In the genomic region with DNA sequence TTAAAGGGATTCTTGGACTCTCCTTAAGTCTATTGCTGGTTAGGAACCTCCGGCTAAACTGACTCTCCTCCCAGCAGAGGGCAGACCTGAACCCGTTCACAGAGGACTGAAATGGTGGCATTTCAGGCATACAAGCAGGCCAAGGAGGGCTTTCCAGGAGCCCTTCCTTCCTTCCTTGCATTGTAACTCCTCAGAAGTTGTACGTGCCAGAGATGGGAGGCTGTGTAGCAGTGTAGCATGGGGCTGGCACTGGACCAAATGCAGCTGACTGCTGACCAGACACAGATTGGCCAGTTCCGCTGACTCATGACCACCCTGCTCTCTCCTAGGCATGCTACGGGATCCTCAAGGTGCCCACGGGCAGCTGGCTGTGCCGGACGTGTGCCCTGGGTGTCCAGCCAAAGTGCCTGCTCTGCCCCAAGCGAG, we compare ENCODE assay signal across 9 cellular contexts. TPM values are rescaled to one million over a fixed set of nuclear protein-coding genes. Genes with fewer than 3 reads are reported as not detected.
DNase-seq lines count a peak whose midpoint lies in the region; ATAC-seq and TF ChIP-seq lines count a peak whose summit lies in the region.
"Had no signal": no experiment of that assay in that cellular context is flagged by ENCODE, and none has a peak within 500 bp of the region (broad histone marks: within the 10 kb centered on the region; RNA-seq: fewer than 3 reads in every experiment).

No MANE protein-coding gene starts in this region.

- TF ChIP-seq CTCF in epithelial cell of esophagus (IDR thresholded peaks at IDR 0.05; ENCODE audit: insufficient read depth, low read depth, low read length, missing control alignments) (peak; percentile 38), progenitor cell of endocrine pancreas (IDR thresholded peaks at IDR 0.05; ENCODE audit: unreplicated experiment) (peak; percentile 50)

- no peak for ATAC-seq in HG03378 (IDR thresholded peaks at IDR 0.05; ENCODE audit: unreplicated experiment)

- H3K27me3 Mint-ChIP-seq in progenitor cell of endocrine pancreas = no peaks in the 10 kb centered on the region
- H3K27me3 Mint-ChIP-seq in CD8-positive, alpha-beta memory T cell = no peaks in the 10 kb centered on the region
- H3K27me3 Mint-ChIP-seq: naive B cell had no signal

- H3K9me3 ChIP-seq in MG63 = no peaks in the 10 kb centered on the region
- no peaks in the 10 kb centered on the region for H3K9me3 ChIP-seq in CD8-positive, alpha-beta memory T cell (ENCODE audit: low read length)

- CTCF ChIA-PET in CD8-positive, alpha-beta memory T cell (lab: Charles Lee) = interaction anchor here (1.3 kb wide), 1 partner anchor 34 kb away, joined by 4 read pairs; no protein-coding TSS in a partner anchor

- H3K36me3 Mint-ChIP-seq in progenitor cell of endocrine pancreas (ENCODE audit: insufficient read depth) = peaks cover 3% of the 10 kb centered on the region
- peaks cover 0 to 86% (median 14%) of the 10 kb centered on the region in 3 donors for H3K36me3 Mint-ChIP-seq in CD8-positive, alpha-beta memory T cell

- no peak overlapping the region for H3K27ac ChIP-seq in CD8-positive, alpha-beta memory T cell (ENCODE audit: low read depth, low read length)

- H3K4me1 Mint-ChIP-seq in progenitor cell of endocrine pancreas (ENCODE audit: low read depth) = no peaks in the 10 kb centered on the region
- peaks cover 7 to 31% (median 10%) of the 10 kb centered on the region in 3 donors for H3K4me1 Mint-ChIP-seq in CD8-positive, alpha-beta memory T cell

- POLR2A ChIA-PET in CD8-positive, alpha-beta memory T cell (lab: Charles Lee) = no interaction called here

- peaks cover 83% of the 10 kb centered on the region for H3K36me3 ChIP-seq in MG63
- peaks cover 83% of the 10 kb centered on the region for H3K36me3 ChIP-seq in CD8-positive, alpha-beta memory T cell (ENCODE audit: insufficient read depth, low read length)

- H3K4me3 Mint-ChIP-seq in progenitor cell of endocrine pancreas (ENCODE audit: low read depth) = no peak overlapping the region
- H3K4me3 Mint-ChIP-seq in CD8-positive, alpha-beta memory T cell = no peak overlapping the region
- H3K4me3 Mint-ChIP-seq: naive B cell had no signal

- H3K27ac Mint-ChIP-seq in progenitor cell of endocrine pancreas = peak overlapping the region; percentile 5
- peak overlapping the region in 2 of 8 donors; percentile 7 to 86 for H3K27ac Mint-ChIP-seq in CD8-positive, alpha-beta memory T cell

- H3K4me3 ChIP-seq in MG63 = no peak overlapping the region
- no peak overlapping the region for H3K4me3 ChIP-seq in epithelial cell of esophagus (ENCODE audit: low read length)
- no peak overlapping the region for H3K4me3 ChIP-seq in CD8-positive, alpha-beta memory T cell (ENCODE audit: low read length)

- peak; percentile 60 for DNase-seq in DMS 273 (lab: John Stamatoyannopoulos, UW; ENCODE audit: unreplicated experiment)
- no peak for DNase-seq in DMS 273 treated with DMSO at 0.1 percent for 48 hours (lab: John Stamatoyannopoulos, UW)
- DNase-seq in MG63 = peak; percentile 74
- peak; percentile 33 for DNase-seq in epithelial cell of esophagus (ENCODE audit: low read depth)
- no peak for DNase-seq in progenitor cell of endocrine pancreas (ENCODE audit: low spot score, unreplicated experiment)
- no peak for DNase-seq in CD8-positive, alpha-beta memory T cell
- no peak for DNase-seq in GOT3 (lab: John Stamatoyannopoulos, UW)
- DNase-seq: naive B cell had no signal

- no peaks in the 10 kb centered on the region for H3K9me3 Mint-ChIP-seq in progenitor cell of endocrine pancreas (ENCODE audit: low read depth)
- no peaks in the 10 kb centered on the region for H3K9me3 Mint-ChIP-seq in CD8-positive, alpha-beta memory T cell

- H3K27me3 ChIP-seq in MG63 = no peaks in the 10 kb centered on the region
- no peaks in the 10 kb centered on the region for H3K27me3 ChIP-seq in CD8-positive, alpha-beta memory T cell (ENCODE audit: insufficient read depth, low read length, poor library complexity, severe bottlenecking)

- H3K4me1 ChIP-seq in CD8-positive, alpha-beta memory T cell (ENCODE audit: insufficient read depth, low read length) = peaks cover under 1% of the 10 kb centered on the region

RNA-seq across cellular contexts. Expression of a gene that starts 36.4 kb away (rescaled TPM):
- 42.0 and 47.4 TPM in 2 replicates for total RNA-seq in MG63 (2014; rRNA removed; shearing (Covaris generic); ENCODE audit: low replicate concordance)
- total RNA-seq in progenitor cell of endocrine pancreas = 6.7 and 7.8 TPM in 2 replicates
- total RNA-seq in CD8-positive, alpha-beta memory T cell = 100 to 1,000 TPM; 105 to 107 TPM
- 47.1 TPM for polyA plus RNA-seq in CD8-positive, alpha-beta memory T cell

Comparison
In these comparisons a context has a peak if more than half of its experiments do, and no peak if none do; other contexts are left out.
1. DNase-seq: peak in DMS 273 (single experiment), MG63 (single experiment) and epithelial cell of esophagus (single experiment); none in DMS 273 treated with DMSO at 0.1 percent for 48 hours (single experiment), progenitor cell of endocrine pancreas (single experiment), CD8-positive, alpha-beta memory T cell (0 of 5) and GOT3 (single experiment).